Comparison of ENCODE assay signal across 1 cellular context in genomic region chr4:70705146-70705855, GRCh38.
TF ChIP-seq lines count a peak whose summit lies in the region.

No MANE protein-coding gene starts in this region.

TF ChIP-seq in HEK293, 187 proteins besides CTCF, POLR2A, EP300 and RAD21 (continued from another document and continues in another):
- TF ChIP-seq ZBTB44 (tag by site-specific recombination; IDR thresholded peaks at IDR 0.05) (no peak), ZNF791 (tag by site-specific recombination; IDR thresholded peaks at IDR 0.05) (no peak), GLIS1 (tag by site-specific recombination; IDR thresholded peaks at IDR 0.05) (peak; percentile 75), ZXDB (tag by site-specific recombination; IDR thresholded peaks at IDR 0.05) (peak; percentile 99), ZNF433 (tag by site-specific recombination; IDR thresholded peaks at IDR 0.05; ENCODE audit: low read depth) (no peak), REST (tag by site-specific recombination; IDR thresholded peaks at IDR 0.05) (0 out of 2 replicates have a peak, but pooled peaks have one; percentile 25), ZNF302 (tag by site-specific recombination; IDR thresholded peaks at IDR 0.05; ENCODE audit: low read depth) (no peak), ZNF596 (tag by site-specific recombination; IDR thresholded peaks at IDR 0.05) (no peak), ZSCAN18 (tag by site-specific recombination; IDR thresholded peaks at IDR 0.05) (no peak), ZBTB8A (tag by site-specific recombination; IDR thresholded peaks at IDR 0.05) (peak; percentile 98), ZNF398 (tag by site-specific recombination; IDR thresholded peaks at IDR 0.05) (peak; percentile 82), HOXC10 (CRISPR knock-in tag; IDR thresholded peaks at IDR 0.05) (no peak), BCL11A (tag by site-specific recombination; IDR thresholded peaks at IDR 0.05; ENCODE audit: low read depth) (no peak), ZNF169 (tag by site-specific recombination; IDR thresholded peaks at IDR 0.05) (no peak), HOXA7 (CRISPR knock-in tag; IDR thresholded peaks at IDR 0.05; ENCODE audit: borderline replicate concordance) (no peak), TSHZ1 (tag by site-specific recombination; IDR thresholded peaks at IDR 0.05; ENCODE audit: borderline replicate concordance) (no peak), ZNF560 (tag by site-specific recombination; IDR thresholded peaks at IDR 0.05; ENCODE audit: borderline replicate concordance) (no peak), ZBTB48 (tag by site-specific recombination; IDR thresholded peaks at IDR 0.05) (no peak), PRDM2 (tag by site-specific recombination; IDR thresholded peaks at IDR 0.05; ENCODE audit: borderline replicate concordance) (no peak), ZNF664 (tag by site-specific recombination; IDR thresholded peaks at IDR 0.05) (no peak), KLF1 (tag by site-specific recombination; IDR thresholded peaks at IDR 0.05) (peak; percentile 73), ZNF704 (tag by site-specific recombination; IDR thresholded peaks at IDR 0.05) (no peak), ZNF114 (tag by site-specific recombination; IDR thresholded peaks at IDR 0.05) (no peak), ZNF211 (tag by site-specific recombination; IDR thresholded peaks at IDR 0.05; ENCODE audit: low read depth) (no peak), ZNF266 (tag by site-specific recombination; IDR thresholded peaks at IDR 0.05; ENCODE audit: low read depth) (no peak), ZNF366 (tag by site-specific recombination; conservative IDR thresholded peaks at IDR 0.05) (no peak), HOXD13 (CRISPR knock-in tag; IDR thresholded peaks at IDR 0.05; ENCODE audit: borderline replicate concordance) (no peak), ZNF426 (tag by site-specific recombination; IDR thresholded peaks at IDR 0.05) (no peak), ZNF514 (tag by site-specific recombination; IDR thresholded peaks at IDR 0.05) (no peak), ZNF521 (tag by site-specific recombination; IDR thresholded peaks at IDR 0.05) (no peak), ZNF10 (tag by site-specific recombination; IDR thresholded peaks at IDR 0.05) (no peak), ZNF785 (tag by site-specific recombination; IDR thresholded peaks at IDR 0.05) (no peak), ZNF311 (tag by site-specific recombination; IDR thresholded peaks at IDR 0.05; ENCODE audit: borderline replicate concordance) (no peak), ZNF830 (tag by site-specific recombination; IDR thresholded peaks at IDR 0.05; ENCODE audit: low read depth) (no peak), ZNF157 (tag by site-specific recombination; IDR thresholded peaks at IDR 0.05) (no peak), FEZF1 (tag by site-specific recombination; IDR thresholded peaks at IDR 0.05) (no peak), ZNF501 (tag by site-specific recombination; IDR thresholded peaks at IDR 0.05) (peak; percentile 65; the same call in 1 of the 2 replicates), KLF8 (tag by site-specific recombination; IDR thresholded peaks at IDR 0.05) (peak; percentile 82), ZFP41 (tag by site-specific recombination; IDR thresholded peaks at IDR 0.05; ENCODE audit: borderline replicate concordance) (no peak), SP2 (tag by site-specific recombination; IDR thresholded peaks at IDR 0.05) (peak; percentile 65), ZSCAN16 (tag by site-specific recombination; IDR thresholded peaks at IDR 0.05) (no peak), ZNF580 (tag by site-specific recombination; IDR thresholded peaks at IDR 0.05) (no peak), ZNF37A (tag by site-specific recombination; IDR thresholded peaks at IDR 0.05) (no peak), ZFP69B (tag by site-specific recombination; IDR thresholded peaks at IDR 0.05) (0 out of 2 replicates have a peak, but pooled peaks have one; percentile 11), ZNF341 (tag by site-specific recombination; IDR thresholded peaks at IDR 0.05; ENCODE audit: low read depth) (peak; percentile 75), SALL2 (tag by site-specific recombination; IDR thresholded peaks at IDR 0.05; ENCODE audit: borderline replicate concordance) (no peak)
